Comparison of ENCODE assay signal across 1 cellular context in the genomic region with DNA sequence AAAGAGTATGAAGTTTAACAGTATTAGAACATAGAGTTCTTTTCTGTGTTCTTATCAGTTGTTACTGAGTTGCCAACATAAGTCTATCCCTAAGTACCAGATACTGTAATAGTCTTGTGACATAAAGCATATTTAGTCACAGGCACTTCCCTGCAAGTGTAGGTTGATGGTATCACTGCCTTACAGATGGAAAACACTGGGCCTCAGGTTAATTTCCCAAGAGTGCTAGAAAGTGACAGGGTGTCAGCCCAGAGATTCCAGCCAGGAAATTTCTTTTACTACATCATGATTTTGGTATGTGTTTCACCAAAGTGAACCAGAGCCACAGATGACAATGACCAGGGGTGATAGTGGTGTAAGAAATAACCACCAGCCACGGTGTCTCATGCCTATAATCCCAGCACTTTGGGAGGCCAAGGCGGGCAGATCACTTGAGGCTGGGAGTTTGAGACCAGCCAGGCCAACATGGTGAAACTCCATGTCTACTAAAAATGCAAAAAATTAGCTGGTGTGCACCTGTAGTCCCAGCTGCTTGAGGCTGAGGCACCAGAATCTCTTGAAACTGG.
A peak's percentile ranks its signal among the peaks of the same experiment; 100 is the strongest.
TF ChIP-seq lines count a peak whose summit lies in the region.

No MANE protein-coding gene starts in this region.

TF ChIP-seq in H1, 55 proteins besides CTCF, POLR2A, EP300 and RAD21:
- TF ChIP-seq POLR2AphosphoS5 (IDR thresholded peaks at IDR 0.05; ENCODE audit: low read depth, low read length): peak; percentile 75
- TF ChIP-seq KDM1A (IDR thresholded peaks at IDR 0.05; ENCODE audit: borderline replicate concordance, low read length): no peak
TF ChIP-seq in H1: peak in this region for 1.
